8 cellular contexts compared by ENCODE assay signal in genomic region chr12:111367661-111368221, GRCh38. TPM values are rescaled to one million over a fixed set of nuclear protein-coding genes. Genes with fewer than 3 reads are reported as not detected.
A peak's percentile ranks its signal among the peaks of the same experiment; 100 is the strongest.
DNase-seq lines count a peak whose midpoint lies in the region; ATAC-seq and TF ChIP-seq lines count a peak whose summit lies in the region.

No MANE protein-coding gene starts in this region.

- peak overlapping the region; percentile 71 to 83 for H3K4me3 Mint-ChIP-seq in activated T-cell treated with anti-CD3 and anti-CD28 coated beads, Interleukin-2, amount 50 U/mL, for 72 hours

- no peaks in the 10 kb centered on the region for H3K36me3 Mint-ChIP-seq in activated T-cell treated with anti-CD3 and anti-CD28 coated beads, Interleukin-2, amount 50 U/mL, for 72 hours (ENCODE audit: insufficient read depth in 2 of 2)

- no peak for TF ChIP-seq CTCF in breast epithelium (IDR thresholded peaks at IDR 0.05)
- TF ChIP-seq CTCF in upper lobe of right lung (IDR thresholded peaks at IDR 0.05), result no peak

- H3K27ac ChIP-seq in breast epithelium, result peak overlapping the region in 1 of 2 donors; percentile 19
- peak overlapping the region; percentile 68 for H3K27ac ChIP-seq in upper lobe of right lung

- H3K4me1 Mint-ChIP-seq in activated T-cell treated with anti-CD3 and anti-CD28 coated beads, Interleukin-2, amount 50 U/mL, for 72 hours (ENCODE audit: low read depth), result peaks cover 19% of the 10 kb centered on the region

- intact Hi-C loops in breast epithelium (cut with DNase I; ENCODE audit: low total_unique reads) (no loop called here), upper lobe of right lung (cut with DNase I) (no loop called here)

- H3K27me3 ChIP-seq in breast epithelium (no peaks in the 10 kb centered on the region), upper lobe of right lung (no peaks in the 10 kb centered on the region)

- H3K27ac Mint-ChIP-seq in activated T-cell treated with anti-CD3 and anti-CD28 coated beads, Interleukin-2, amount 50 U/mL, for 72 hours, result no peak overlapping the region

- H3K36me3 ChIP-seq in breast epithelium, result no peaks in the 10 kb centered on the region
- no peaks in the 10 kb centered on the region for H3K36me3 ChIP-seq in upper lobe of right lung

- TF ChIP-seq POLR2A in breast epithelium (IDR thresholded peaks at IDR 0.05), result no peak

- H3K4me3 ChIP-seq in breast epithelium (peak overlapping the region; percentile 74 to 89 (median 84)), upper lobe of right lung (peak overlapping the region; percentile 95)

- H3K9me3 ChIP-seq in breast epithelium, result no peaks in the 10 kb centered on the region
- H3K9me3 ChIP-seq in upper lobe of right lung, result no peaks in the 10 kb centered on the region

- no peak for ATAC-seq in activated T-cell treated with anti-CD3 and anti-CD28 coated beads, Interleukin-2, amount 50 U/mL, for 72 hours (replicated peaks in 1 of 2)
- ATAC-seq in upper lobe of right lung (peak; percentile 1), GM19452 (IDR thresholded peaks at IDR 0.05; ENCODE audit: unreplicated experiment) (no peak)

- H3K9me3 Mint-ChIP-seq in activated T-cell treated with anti-CD3 and anti-CD28 coated beads, Interleukin-2, amount 50 U/mL, for 72 hours, result no peaks in the 10 kb centered on the region

- no peak for DNase-seq in activated T-cell treated with anti-CD3 and anti-CD28 coated beads, Interleukin-2, amount 50 U/mL, for 72 hours
- no peak for DNase-seq in activated T-cell treated with anti-CD3 and anti-CD28 coated beads, Interleukin-2, amount 50 U/mL, for 48 hours
- DNase-seq in breast epithelium (ENCODE audit: low spot score in 2 of 2) (no peak), lung microvascular endothelial cell (ENCODE audit: low read depth in 2 of 2) (peak; percentile 52 to 55), upper lobe of right lung (no peak), retina (no peak)
- no peak for DNase-seq in effector CD4-positive, alpha-beta T cell

- H3K4me1 ChIP-seq in breast epithelium, result no peaks in the 10 kb centered on the region
- H3K4me1 ChIP-seq in upper lobe of right lung, result peaks cover 24% of the 10 kb centered on the region

- no peaks in the 10 kb centered on the region for H3K27me3 Mint-ChIP-seq in activated T-cell treated with anti-CD3 and anti-CD28 coated beads, Interleukin-2, amount 50 U/mL, for 72 hours (ENCODE audit: low read depth)

RNA-seq across cellular contexts. Expression of gene PHETA1, which starts 1.2 kb away (rescaled TPM):
- 1 to 10 TPM; 1.0 to 2.2 TPM for total RNA-seq in activated T-cell treated with anti-CD3 and anti-CD28 coated beads, Interleukin-2, amount 50 U/mL, for 72 hours
- 10 to 100 TPM in 2 of 3 donors, 1 to 10 TPM in 1; 6.6 to 10.9 (median 10.2) TPM for total RNA-seq in breast epithelium
- 5.0 and 9.1 TPM in 2 replicates for total RNA-seq in lung microvascular endothelial cell
- total RNA-seq in upper lobe of right lung, result 25.3 TPM

RNA-seq across cellular contexts. Expression of gene SH2B3, which starts 38.0 kb away (rescaled TPM):
- 10 to 100 TPM; 33.3 to 37.4 TPM for total RNA-seq in activated T-cell treated with anti-CD3 and anti-CD28 coated beads, Interleukin-2, amount 50 U/mL, for 72 hours
- total RNA-seq in breast epithelium (10 to 100 TPM; 13.9 to 27.4 (median 17.4) TPM), lung microvascular endothelial cell (33.3 and 34.7 TPM in 2 replicates), upper lobe of right lung (47.1 TPM)

Comparison
In these comparisons a context has a peak if more than half of its experiments do, and no peak if none do; other contexts are left out.
1. DNase-seq: peak in lung microvascular endothelial cell (2 of 2); none in activated T-cell treated with anti-CD3 and anti-CD28 coated beads, Interleukin-2, amount 50 U/mL, for 72 hours (0 of 2), activated T-cell treated with anti-CD3 and anti-CD28 coated beads, Interleukin-2, amount 50 U/mL, for 48 hours (0 of 2), breast epithelium (0 of 2), upper lobe of right lung (single experiment), effector CD4-positive, alpha-beta T cell (single experiment) and retina (single experiment).